ENCODE assay signal across 25 cellular contexts in genomic region chr13:92270990-92271389, GRCh38.
"Had no signal": no experiment of that assay in that cellular context is flagged by ENCODE, and none has a peak within 500 bp of the region (broad histone marks: within the 10 kb centered on the region; RNA-seq: fewer than 3 reads in every experiment).

No MANE protein-coding gene starts in this region.

- ATAC-seq: natural killer cell treated with Interleukin-12 subunit alpha and Interleukin-12 subunit beta and Interleukin-15 and Interleukin-18, amount 100 ng/mL, for 72 hours; pancreas; right lobe of liver; stimulated activated effector memory CD8-positive, alpha-beta T cell treated with anti-CD3 and anti-CD28 coated beads, Interleukin-12 subunit alpha, Interleukin-12 subunit beta, amount 100 ng/mL, for 72 hours; stimulated activated naive B cell treated with anti-CD40 and anti-IgM and Interleukin-4, amounts not matched to agents 10 μg/mL and 1 μg/mL and 100 μg/mL, for 72 hours had no signal

- H3K4me1 ChIP-seq: pancreas, prostate gland, right lobe of liver, stomach, thyroid gland, tibial nerve, upper lobe of left lung, vagina had no signal

- H3K36me3 ChIP-seq: neutrophil, pancreas, prostate gland, right lobe of liver, sigmoid colon, stomach, thoracic aorta, thyroid gland, tibial nerve, upper lobe of left lung, vagina had no signal

- H3K9me3 ChIP-seq: neutrophil, pancreas, prostate gland, right lobe of liver, sigmoid colon, stomach, thoracic aorta, thyroid gland, tibial nerve, upper lobe of left lung, vagina had no signal

- H3K27ac ChIP-seq: neutrophil, pancreas, prostate gland, right lobe of liver, stomach, thoracic aorta, thyroid gland, tibial nerve, upper lobe of left lung, vagina had no signal

- H3K27me3 ChIP-seq: neutrophil, pancreas, right lobe of liver, sigmoid colon, stomach, thyroid gland, tibial nerve, upper lobe of left lung, vagina had no signal

- H3K4me3 ChIP-seq: pancreas, prostate gland, right lobe of liver, sigmoid colon, stomach, thoracic aorta, thyroid gland, tibial nerve, upper lobe of left lung, vagina had no signal

- DNase-seq: nephron progenitor cell; nucleus accumbens; pancreas; retina; right cardiac atrium; right lobe of liver; sigmoid colon; small intestine; stimulated activated CD4-positive, alpha-beta T cell treated with anti-CD3 and anti-CD28 coated beads, Interleukin-15, amount 100 ng/mL, for 24 hours; stimulated activated CD4-positive, alpha-beta T cell treated with anti-CD3 and anti-CD28 coated beads, Interleukin-2, amount 100 ng/mL, for 24 hours; stimulated activated CD4-positive, alpha-beta T cell treated with anti-CD3 and anti-CD28 coated beads, Interleukin-2, amount 100 ng/mL, for 48 hours; stimulated activated CD4-positive, alpha-beta T cell treated with anti-CD3 and anti-CD28 coated beads, Interleukin-4, amount 100 ng/mL, for 24 hours; stimulated activated naive B cell treated with anti-CD40 and anti-IgM and Interleukin-4, amounts not matched to agents 10 μg/mL and 1 μg/mL and 100 μg/mL, for 72 hours; stimulated activated naive CD4-positive, alpha-beta T cell treated with Interleukin-2 at 50 U/mL for 16 hours; stomach; thyroid gland; trophoblast cell; upper lobe of left lung had no signal
